Comparison of ENCODE assay signal across 16 cellular contexts in genomic region chr9:77013932-77014596, GRCh38. TPM values are rescaled to one million over a fixed set of nuclear protein-coding genes. Genes with fewer than 3 reads are reported as not detected.
DNase-seq lines count a peak whose midpoint lies in the region; ATAC-seq and TF ChIP-seq lines count a peak whose summit lies in the region.
"Had no signal": no experiment of that assay in that cellular context is flagged by ENCODE, and none has a peak within 500 bp of the region (broad histone marks: within the 10 kb centered on the region; RNA-seq: fewer than 3 reads in every experiment).

No MANE protein-coding gene starts in this region.

- H3K4me1 ChIP-seq in right atrium auricular region = peaks cover 0 to 51% of the 10 kb centered on the region in 2 donors

- intact Hi-C loops in left cardiac atrium (cut with DNase I) = no loop called here

- H3K4me1 Mint-ChIP-seq in T-cell = peaks cover 15 to 26% (median 16%) of the 10 kb centered on the region in 3 donors

- H3K4me3 Mint-ChIP-seq in T-cell = no peak overlapping the region
- H3K4me3 Mint-ChIP-seq: activated naive CD4-positive, alpha-beta T cell treated with anti-CD3 and anti-CD28 coated beads, Interleukin-2, amount 50 U/mL, for 24 hours; CD8-positive, alpha-beta memory T cell had no signal

- CTCF ChIA-PET in T-cell (lab: Charles Lee) = no interaction called here

- DNase-seq in right atrium auricular region (ENCODE audit: low spot score) = peak; percentile 5
- DNase-seq in left cardiac atrium = no peak
- DNase-seq in WERI-Rb-1 = no peak
- DNase-seq in iPS-NIHi11 (ENCODE audit: low spot score) = peak; percentile 28
- DNase-seq in GM13977 (ENCODE audit: low spot score) = no peak
- no peak for DNase-seq in T-cell
- DNase-seq: CD8-positive, alpha-beta memory T cell; GDM1; NCI-H1417; NCI-H524 treated with DMSO at 0.1 percent for 48 hours; right lobe of liver; stimulated activated naive CD4-positive, alpha-beta T cell treated with Interleukin-2 at 50 U/mL for 16 hours; T-helper 1 cell had no signal

- TF ChIP-seq CTCF in right atrium auricular region (IDR thresholded peaks at IDR 0.05) (no peak), WERI-Rb-1 (IDR thresholded peaks at IDR 0.05; ENCODE audit: low read depth, low read length) (no peak), GM13977 (IDR thresholded peaks at IDR 0.05; ENCODE audit: extremely low read depth, insufficient read depth, missing control alignments) (no peak)

- H3K4me3 ChIP-seq in right atrium auricular region (no peak overlapping the region), WERI-Rb-1 (ENCODE audit: low read depth, low read length) (peak overlapping the region; percentile 28)
- H3K4me3 ChIP-seq: K562, right lobe of liver had no signal

- H3K27ac ChIP-seq in right atrium auricular region (no peak overlapping the region), WERI-Rb-1 (no peak overlapping the region)
- H3K27ac ChIP-seq: right lobe of liver had no signal

- in situ Hi-C loops in GM13977 (cut with MboI; ENCODE audit: low pct_unique_long_range_greater_than_20kb, low sequenced_read_pairs, unreplicated experiment) = no loop called here

- H3K9me3 ChIP-seq in right atrium auricular region = no peaks in the 10 kb centered on the region
- H3K9me3 ChIP-seq in WERI-Rb-1 (ENCODE audit: severe bottlenecking) = no peaks in the 10 kb centered on the region
- H3K9me3 ChIP-seq: right lobe of liver had no signal

- H3K36me3 Mint-ChIP-seq in T-cell = no peaks in the 10 kb centered on the region
- H3K36me3 Mint-ChIP-seq: activated naive CD4-positive, alpha-beta T cell treated with anti-CD3 and anti-CD28 coated beads, Interleukin-2, amount 50 U/mL, for 24 hours; CD8-positive, alpha-beta memory T cell had no signal

- POLR2A ChIA-PET in T-cell (lab: Charles Lee) = no interaction called here

- peaks cover 60 to 79% of the 10 kb centered on the region in 2 donors for H3K27me3 Mint-ChIP-seq in T-cell

- H3K36me3 ChIP-seq in right atrium auricular region = no peaks in the 10 kb centered on the region
- H3K36me3 ChIP-seq in WERI-Rb-1 = no peaks in the 10 kb centered on the region
- H3K36me3 ChIP-seq: right lobe of liver had no signal

- no peak for ATAC-seq in left cardiac atrium
- no peak for ATAC-seq in T-cell (replicated peaks in 1 of 4)
- ATAC-seq in HG02885 (IDR thresholded peaks at IDR 0.05; ENCODE audit: poor library complexity, unreplicated experiment) = no peak
- ATAC-seq: K562, right lobe of liver had no signal

- peaks cover 43 to 72% of the 10 kb centered on the region in 2 donors for H3K27me3 ChIP-seq in right atrium auricular region
- H3K27me3 ChIP-seq in WERI-Rb-1 (ENCODE audit: insufficient read depth, low read depth, severe bottlenecking) = peaks cover 78% of the 10 kb centered on the region

- H3K27ac Mint-ChIP-seq in T-cell = no peak overlapping the region
- H3K27ac Mint-ChIP-seq: activated naive CD4-positive, alpha-beta T cell treated with anti-CD3 and anti-CD28 coated beads, Interleukin-2, amount 50 U/mL, for 24 hours; CD8-positive, alpha-beta memory T cell had no signal

- no peaks in the 10 kb centered on the region for H3K9me3 Mint-ChIP-seq in T-cell
- H3K9me3 Mint-ChIP-seq: activated naive CD4-positive, alpha-beta T cell treated with anti-CD3 and anti-CD28 coated beads, Interleukin-2, amount 50 U/mL, for 24 hours had no signal

RNA-seq across cellular contexts. Expression of gene FOXB2, which starts 5.4 kb away (rescaled TPM):
- total RNA-seq in right atrium auricular region (not detected), left cardiac atrium (not detected), T-cell (not detected)
- total RNA-seq: CD8-positive, alpha-beta memory T cell; K562; right lobe of liver had no signal

Comparison
In these comparisons a context has a peak if more than half of its experiments do, and no peak if none do; other contexts are left out.
1. DNase-seq: peak in right atrium auricular region (single experiment) and iPS-NIHi11 (single experiment); none in left cardiac atrium (single experiment), WERI-Rb-1 (single experiment), GM13977 (single experiment) and T-cell (0 of 34).